In the genomic region with DNA sequence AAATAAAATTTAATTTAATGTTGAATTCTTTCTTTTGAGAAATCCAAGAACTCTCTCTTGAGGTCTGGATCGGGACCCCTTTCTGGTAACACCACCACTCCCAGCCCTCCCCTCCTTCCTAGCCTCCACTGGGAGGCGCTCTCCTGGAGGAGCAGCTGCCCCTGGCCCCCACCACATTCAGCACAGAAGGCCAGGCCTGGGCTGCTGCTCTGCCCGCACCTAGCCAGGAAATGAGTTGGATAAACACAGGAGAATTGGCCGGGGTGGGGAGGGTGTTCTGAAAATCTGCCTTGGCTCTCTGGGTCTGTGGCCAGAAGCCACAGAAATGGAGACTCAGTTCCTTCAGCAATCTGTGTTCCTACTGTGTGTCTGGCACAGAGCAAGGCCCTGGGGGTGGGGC, we compare ENCODE assay signal across 1 cellular context.
TF ChIP-seq lines count a peak whose summit lies in the region.

No MANE protein-coding gene starts in this region.

TF ChIP-seq in H1, 55 proteins besides CTCF, POLR2A, EP300 and RAD21 (continued from another document):
- TF ChIP-seq, protein P1, sequence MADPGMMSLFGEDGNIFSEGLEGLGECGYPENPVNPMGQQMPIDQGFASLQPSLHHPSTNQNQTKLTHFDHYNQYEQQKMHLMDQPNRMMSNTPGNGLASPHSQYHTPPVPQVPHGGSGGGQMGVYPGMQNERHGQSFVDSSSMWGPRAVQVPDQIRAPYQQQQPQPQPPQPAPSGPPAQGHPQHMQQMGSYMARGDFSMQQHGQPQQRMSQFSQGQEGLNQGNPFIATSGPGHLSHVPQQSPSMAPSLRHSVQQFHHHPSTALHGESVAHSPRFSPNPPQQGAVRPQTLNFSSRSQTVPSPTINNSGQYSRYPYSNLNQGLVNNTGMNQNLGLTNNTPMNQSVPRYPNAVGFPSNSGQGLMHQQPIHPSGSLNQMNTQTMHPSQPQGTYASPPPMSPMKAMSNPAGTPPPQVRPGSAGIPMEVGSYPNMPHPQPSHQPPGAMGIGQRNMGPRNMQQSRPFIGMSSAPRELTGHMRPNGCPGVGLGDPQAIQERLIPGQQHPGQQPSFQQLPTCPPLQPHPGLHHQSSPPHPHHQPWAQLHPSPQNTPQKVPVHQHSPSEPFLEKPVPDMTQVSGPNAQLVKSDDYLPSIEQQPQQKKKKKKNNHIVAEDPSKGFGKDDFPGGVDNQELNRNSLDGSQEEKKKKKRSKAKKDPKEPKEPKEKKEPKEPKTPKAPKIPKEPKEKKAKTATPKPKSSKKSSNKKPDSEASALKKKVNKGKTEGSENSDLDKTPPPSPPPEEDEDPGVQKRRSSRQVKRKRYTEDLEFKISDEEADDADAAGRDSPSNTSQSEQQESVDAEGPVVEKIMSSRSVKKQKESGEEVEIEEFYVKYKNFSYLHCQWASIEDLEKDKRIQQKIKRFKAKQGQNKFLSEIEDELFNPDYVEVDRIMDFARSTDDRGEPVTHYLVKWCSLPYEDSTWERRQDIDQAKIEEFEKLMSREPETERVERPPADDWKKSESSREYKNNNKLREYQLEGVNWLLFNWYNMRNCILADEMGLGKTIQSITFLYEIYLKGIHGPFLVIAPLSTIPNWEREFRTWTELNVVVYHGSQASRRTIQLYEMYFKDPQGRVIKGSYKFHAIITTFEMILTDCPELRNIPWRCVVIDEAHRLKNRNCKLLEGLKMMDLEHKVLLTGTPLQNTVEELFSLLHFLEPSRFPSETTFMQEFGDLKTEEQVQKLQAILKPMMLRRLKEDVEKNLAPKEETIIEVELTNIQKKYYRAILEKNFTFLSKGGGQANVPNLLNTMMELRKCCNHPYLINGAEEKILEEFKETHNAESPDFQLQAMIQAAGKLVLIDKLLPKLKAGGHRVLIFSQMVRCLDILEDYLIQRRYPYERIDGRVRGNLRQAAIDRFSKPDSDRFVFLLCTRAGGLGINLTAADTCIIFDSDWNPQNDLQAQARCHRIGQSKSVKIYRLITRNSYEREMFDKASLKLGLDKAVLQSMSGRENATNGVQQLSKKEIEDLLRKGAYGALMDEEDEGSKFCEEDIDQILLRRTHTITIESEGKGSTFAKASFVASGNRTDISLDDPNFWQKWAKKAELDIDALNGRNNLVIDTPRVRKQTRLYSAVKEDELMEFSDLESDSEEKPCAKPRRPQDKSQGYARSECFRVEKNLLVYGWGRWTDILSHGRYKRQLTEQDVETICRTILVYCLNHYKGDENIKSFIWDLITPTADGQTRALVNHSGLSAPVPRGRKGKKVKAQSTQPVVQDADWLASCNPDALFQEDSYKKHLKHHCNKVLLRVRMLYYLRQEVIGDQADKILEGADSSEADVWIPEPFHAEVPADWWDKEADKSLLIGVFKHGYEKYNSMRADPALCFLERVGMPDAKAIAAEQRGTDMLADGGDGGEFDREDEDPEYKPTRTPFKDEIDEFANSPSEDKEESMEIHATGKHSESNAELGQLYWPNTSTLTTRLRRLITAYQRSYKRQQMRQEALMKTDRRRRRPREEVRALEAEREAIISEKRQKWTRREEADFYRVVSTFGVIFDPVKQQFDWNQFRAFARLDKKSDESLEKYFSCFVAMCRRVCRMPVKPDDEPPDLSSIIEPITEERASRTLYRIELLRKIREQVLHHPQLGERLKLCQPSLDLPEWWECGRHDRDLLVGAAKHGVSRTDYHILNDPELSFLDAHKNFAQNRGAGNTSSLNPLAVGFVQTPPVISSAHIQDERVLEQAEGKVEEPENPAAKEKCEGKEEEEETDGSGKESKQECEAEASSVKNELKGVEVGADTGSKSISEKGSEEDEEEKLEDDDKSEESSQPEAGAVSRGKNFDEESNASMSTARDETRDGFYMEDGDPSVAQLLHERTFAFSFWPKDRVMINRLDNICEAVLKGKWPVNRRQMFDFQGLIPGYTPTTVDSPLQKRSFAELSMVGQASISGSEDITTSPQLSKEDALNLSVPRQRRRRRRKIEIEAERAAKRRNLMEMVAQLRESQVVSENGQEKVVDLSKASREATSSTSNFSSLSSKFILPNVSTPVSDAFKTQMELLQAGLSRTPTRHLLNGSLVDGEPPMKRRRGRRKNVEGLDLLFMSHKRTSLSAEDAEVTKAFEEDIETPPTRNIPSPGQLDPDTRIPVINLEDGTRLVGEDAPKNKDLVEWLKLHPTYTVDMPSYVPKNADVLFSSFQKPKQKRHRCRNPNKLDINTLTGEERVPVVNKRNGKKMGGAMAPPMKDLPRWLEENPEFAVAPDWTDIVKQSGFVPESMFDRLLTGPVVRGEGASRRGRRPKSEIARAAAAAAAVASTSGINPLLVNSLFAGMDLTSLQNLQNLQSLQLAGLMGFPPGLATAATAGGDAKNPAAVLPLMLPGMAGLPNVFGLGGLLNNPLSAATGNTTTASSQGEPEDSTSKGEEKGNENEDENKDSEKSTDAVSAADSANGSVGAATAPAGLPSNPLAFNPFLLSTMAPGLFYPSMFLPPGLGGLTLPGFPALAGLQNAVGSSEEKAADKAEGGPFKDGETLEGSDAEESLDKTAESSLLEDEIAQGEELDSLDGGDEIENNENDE (IDR thresholded peaks at IDR 0.05; ENCODE audit: insufficient replicate concordance, low read length) = no peak
- TF ChIP-seq RNF2 (IDR thresholded peaks at IDR 0.05; ENCODE audit: borderline replicate concordance, low read depth, low read length, missing control alignments, poor library complexity, severe bottlenecking) (no peak), SIRT6 (IDR thresholded peaks at IDR 0.05; ENCODE audit: low read length) (no peak), TCF12 (IDR thresholded peaks at IDR 0.05; ENCODE audit: low read depth, low read length) (no peak), BRCA1 (IDR thresholded peaks at IDR 0.05; ENCODE audit: low read depth, low read length) (no peak), TAF1 (IDR thresholded peaks at IDR 0.05; ENCODE audit: low read depth, low read length) (no peak), CTBP2 (IDR thresholded peaks at IDR 0.05; ENCODE audit: borderline replicate concordance, insufficient read depth, insufficient read length, low read length) (no peak), ASH2L (IDR thresholded peaks at IDR 0.05; ENCODE audit: low read length) (no peak)
- TF ChIP-seq, protein P2, sequence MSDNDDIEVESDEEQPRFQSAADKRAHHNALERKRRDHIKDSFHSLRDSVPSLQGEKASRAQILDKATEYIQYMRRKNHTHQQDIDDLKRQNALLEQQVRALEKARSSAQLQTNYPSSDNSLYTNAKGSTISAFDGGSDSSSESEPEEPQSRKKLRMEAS (IDR thresholded peaks at IDR 0.05) = no peak
TF ChIP-seq in H1: peak in this region for 0.
